Comparison of ENCODE assay signal across 25 cellular contexts in the genomic region with DNA sequence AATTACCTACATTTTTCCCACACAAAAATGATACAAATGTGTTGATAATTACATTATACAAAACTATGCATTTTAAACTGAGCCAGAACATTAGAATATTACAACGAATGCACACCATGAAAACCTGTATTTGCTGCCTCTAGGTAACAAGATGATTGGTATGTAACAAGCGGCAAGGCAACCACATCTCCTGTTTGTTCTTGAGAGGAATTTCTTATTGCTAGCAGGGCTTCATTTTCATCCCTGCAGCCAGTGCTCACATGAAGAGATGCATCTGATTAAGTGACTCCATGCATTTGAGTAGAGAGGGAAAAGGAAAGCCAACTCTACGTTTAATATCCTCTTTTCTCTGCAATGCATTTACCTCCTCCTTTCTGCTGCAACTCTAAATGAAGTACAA. TPM values are rescaled to one million over a fixed set of nuclear protein-coding genes. Genes with fewer than 3 reads are reported as not detected.
A peak's percentile ranks its signal among the peaks of the same experiment; 100 is the strongest.
DNase-seq lines count a peak whose midpoint lies in the region; ATAC-seq, FAIRE-seq and TF ChIP-seq lines count a peak whose summit lies in the region.
"Had no signal": no experiment of that assay in that cellular context is flagged by ENCODE, and none has a peak within 500 bp of the region (broad histone marks: within the 10 kb centered on the region; RNA-seq: fewer than 3 reads in every experiment).

No MANE protein-coding gene starts in this region.

- no peaks in the 10 kb centered on the region for H3K27me3 Mint-ChIP-seq in activated T-helper 17 cell treated with anti-CD3 and anti-CD28 coated beads, Interleukin-2, amount 50 U/mL, for 72 hours
- no peaks in the 10 kb centered on the region for H3K27me3 Mint-ChIP-seq in progenitor cell of endocrine pancreas
- H3K27me3 Mint-ChIP-seq: CD4-positive, alpha-beta memory T cell had no signal

- H3K9me3 ChIP-seq in kidney (ENCODE audit: control insufficient read depth in 1 of 2, low read length in 2 of 2), result no peaks in the 10 kb centered on the region
- H3K9me3 ChIP-seq: BLaER1 treated with 17β-estradiol and CSF1 and Interleukin-3, amounts not matched to agents 10 nM and 100 nM; Caco-2; HAP-1 had no signal

- no peaks in the 10 kb centered on the region for H3K36me3 ChIP-seq in kidney (ENCODE audit: control insufficient read depth in 1 of 2, insufficient read depth in 2 of 2, low read length in 2 of 2)
- H3K36me3 ChIP-seq: BLaER1 treated with 17β-estradiol and CSF1 and Interleukin-3, amounts not matched to agents 10 nM and 100 nM; HAP-1 had no signal

- FAIRE-seq in kidney (lab: Jason Lieb, UNC), result no peak
- FAIRE-seq: GM12891, HTR-8/SVneo had no signal

- H3K9ac ChIP-seq in kidney (ENCODE audit: low read length in 2 of 2), result peak overlapping the region in 1 of 2 donors; percentile 22
- H3K9ac ChIP-seq: BLaER1 treated with 17β-estradiol and CSF1 and Interleukin-3, amounts not matched to agents 10 nM and 100 nM had no signal

- H3K4me3 ChIP-seq in kidney (ENCODE audit: low read length in 2 of 2), result peak overlapping the region; percentile 4 to 40
- H3K4me3 ChIP-seq: BLaER1 treated with 17β-estradiol and CSF1 and Interleukin-3, amounts not matched to agents 10 nM and 100 nM; GM23338; HAP-1 had no signal

- H3K27ac ChIP-seq in kidney (ENCODE audit: low read depth in 2 of 2, low read length in 2 of 2), result peak overlapping the region; percentile 26 to 56
- H3K27ac ChIP-seq: BLaER1 treated with 17β-estradiol and CSF1 and Interleukin-3, amounts not matched to agents 10 nM and 100 nM had no signal

- intact Hi-C loops in kidney (cut with DNase I), result no loop called here

- DNase-seq in M059J (ENCODE audit: low read depth) (peak; percentile 49), kidney (no peak), renal cortical epithelial cell (ENCODE audit: low read depth) (peak; percentile 64), progenitor cell of endocrine pancreas (ENCODE audit: low spot score, unreplicated experiment) (no peak)
- DNase-seq: ACHN; Caco-2; CD4-positive, alpha-beta memory T cell; DMS 273 treated with DMSO at 0.1 percent for 48 hours; DMS79 treated with DMSO at 0.1 percent for 48 hours; KG1; NCI-H1105; NCI-H146; NCI-H2029; NCI-H2171 treated with DMSO at 0.1 percent for 48 hours; NCI-H526 treated with DMSO at 0.1 percent for 48 hours; OCI-M1; SHP77 treated with DMSO at 0.1 percent for 48 hours had no signal

- H3K27ac Mint-ChIP-seq in activated T-helper 17 cell treated with anti-CD3 and anti-CD28 coated beads, Interleukin-2, amount 50 U/mL, for 72 hours, result no peak overlapping the region
- no peak overlapping the region for H3K27ac Mint-ChIP-seq in progenitor cell of endocrine pancreas
- H3K27ac Mint-ChIP-seq: CD4-positive, alpha-beta memory T cell; GM23338 had no signal

- ATAC-seq in SK-N-SH treated with all-trans-retinoic acid at 6 μM for 48 hours (peak; percentile 51), GM18498 (IDR thresholded peaks at IDR 0.05; ENCODE audit: unreplicated experiment) (no peak)
- ATAC-seq in activated T-helper 17 cell treated with anti-CD3 and anti-CD28 coated beads, Interleukin-2, amount 50 U/mL, for 72 hours (replicated peaks), result no peak
- ATAC-seq: GM23338 had no signal

- H3K4me3 Mint-ChIP-seq in activated T-helper 17 cell treated with anti-CD3 and anti-CD28 coated beads, Interleukin-2, amount 50 U/mL, for 72 hours, result no peak overlapping the region
- no peak overlapping the region for H3K4me3 Mint-ChIP-seq in progenitor cell of endocrine pancreas (ENCODE audit: low read depth)
- H3K4me3 Mint-ChIP-seq: CD4-positive, alpha-beta memory T cell; GM23338 had no signal

- H3K9me3 Mint-ChIP-seq in activated T-helper 17 cell treated with anti-CD3 and anti-CD28 coated beads, Interleukin-2, amount 50 U/mL, for 72 hours, result no peaks in the 10 kb centered on the region
- no peaks in the 10 kb centered on the region for H3K9me3 Mint-ChIP-seq in progenitor cell of endocrine pancreas (ENCODE audit: low read depth)
- H3K9me3 Mint-ChIP-seq: CD4-positive, alpha-beta memory T cell; GM23338 had no signal

- H3K4me1 ChIP-seq in kidney (ENCODE audit: control insufficient read depth in 1 of 2, insufficient read depth in 1 of 2, low read depth in 1 of 2, low read length in 2 of 2), result peaks cover 12 to 16% of the 10 kb centered on the region in 2 donors
- H3K4me1 ChIP-seq: BLaER1 treated with 17β-estradiol and CSF1 and Interleukin-3, amounts not matched to agents 10 nM and 100 nM; Caco-2; HAP-1 had no signal

- TF ChIP-seq CTCF in kidney (IDR thresholded peaks at IDR 0.05; ENCODE audit: borderline replicate concordance, extremely low read depth, insufficient read depth) (no peak), progenitor cell of endocrine pancreas (IDR thresholded peaks at IDR 0.05; ENCODE audit: unreplicated experiment) (no peak)

- H3K36me3 Mint-ChIP-seq in activated T-helper 17 cell treated with anti-CD3 and anti-CD28 coated beads, Interleukin-2, amount 50 U/mL, for 72 hours (ENCODE audit: low read depth), result no peaks in the 10 kb centered on the region
- no peaks in the 10 kb centered on the region for H3K36me3 Mint-ChIP-seq in progenitor cell of endocrine pancreas (ENCODE audit: insufficient read depth)

- no peaks in the 10 kb centered on the region for H3K4me1 Mint-ChIP-seq in activated T-helper 17 cell treated with anti-CD3 and anti-CD28 coated beads, Interleukin-2, amount 50 U/mL, for 72 hours
- no peaks in the 10 kb centered on the region for H3K4me1 Mint-ChIP-seq in progenitor cell of endocrine pancreas (ENCODE audit: low read depth)
- H3K4me1 Mint-ChIP-seq: CD4-positive, alpha-beta memory T cell; GM23338 had no signal

TF ChIP-seq in SK-N-SH treated with all-trans-retinoic acid at 6 μM for 48 hours, 23 proteins besides CTCF, POLR2A, EP300 and RAD21:
- TF ChIP-seq TOX (CRISPR knock-in tag; IDR thresholded peaks at IDR 0.05; ENCODE audit: borderline replicate concordance) (no peak), ZFP30 (CRISPR knock-in tag; IDR thresholded peaks at IDR 0.05) (no peak), ESRRG (CRISPR knock-in tag; IDR thresholded peaks at IDR 0.05) (no peak), ZFP3 (CRISPR knock-in tag; IDR thresholded peaks at IDR 0.05) (no peak), ARNTL (CRISPR knock-in tag; IDR thresholded peaks at IDR 0.05; ENCODE audit: borderline replicate concordance, low read depth) (no peak), ZNF70 (CRISPR knock-in tag; IDR thresholded peaks at IDR 0.05) (no peak), TCF4 (CRISPR knock-in tag; IDR thresholded peaks at IDR 0.05; ENCODE audit: borderline replicate concordance) (no peak)
- TF ChIP-seq, protein P1, sequence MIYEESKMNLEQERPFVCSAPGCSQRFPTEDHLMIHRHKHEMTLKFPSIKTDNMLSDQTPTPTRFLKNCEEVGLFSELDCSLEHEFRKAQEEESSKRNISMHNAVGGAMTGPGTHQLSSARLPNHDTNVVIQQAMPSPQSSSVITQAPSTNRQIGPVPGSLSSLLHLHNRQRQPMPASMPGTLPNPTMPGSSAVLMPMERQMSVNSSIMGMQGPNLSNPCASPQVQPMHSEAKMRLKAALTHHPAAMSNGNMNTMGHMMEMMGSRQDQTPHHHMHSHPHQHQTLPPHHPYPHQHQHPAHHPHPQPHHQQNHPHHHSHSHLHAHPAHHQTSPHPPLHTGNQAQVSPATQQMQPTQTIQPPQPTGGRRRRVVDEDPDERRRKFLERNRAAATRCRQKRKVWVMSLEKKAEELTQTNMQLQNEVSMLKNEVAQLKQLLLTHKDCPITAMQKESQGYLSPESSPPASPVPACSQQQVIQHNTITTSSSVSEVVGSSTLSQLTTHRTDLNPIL (CRISPR knock-in tag; IDR thresholded peaks at IDR 0.05; ENCODE audit: low read depth), result no peak
- TF ChIP-seq, protein P2, sequence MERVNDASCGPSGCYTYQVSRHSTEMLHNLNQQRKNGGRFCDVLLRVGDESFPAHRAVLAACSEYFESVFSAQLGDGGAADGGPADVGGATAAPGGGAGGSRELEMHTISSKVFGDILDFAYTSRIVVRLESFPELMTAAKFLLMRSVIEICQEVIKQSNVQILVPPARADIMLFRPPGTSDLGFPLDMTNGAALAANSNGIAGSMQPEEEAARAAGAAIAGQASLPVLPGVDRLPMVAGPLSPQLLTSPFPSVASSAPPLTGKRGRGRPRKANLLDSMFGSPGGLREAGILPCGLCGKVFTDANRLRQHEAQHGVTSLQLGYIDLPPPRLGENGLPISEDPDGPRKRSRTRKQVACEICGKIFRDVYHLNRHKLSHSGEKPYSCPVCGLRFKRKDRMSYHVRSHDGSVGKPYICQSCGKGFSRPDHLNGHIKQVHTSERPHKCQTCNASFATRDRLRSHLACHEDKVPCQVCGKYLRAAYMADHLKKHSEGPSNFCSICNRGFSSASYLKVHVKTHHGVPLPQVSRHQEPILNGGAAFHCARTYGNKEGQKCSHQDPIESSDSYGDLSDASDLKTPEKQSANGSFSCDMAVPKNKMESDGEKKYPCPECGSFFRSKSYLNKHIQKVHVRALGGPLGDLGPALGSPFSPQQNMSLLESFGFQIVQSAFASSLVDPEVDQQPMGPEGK (CRISPR knock-in tag; IDR thresholded peaks at IDR 0.05; ENCODE audit: borderline replicate concordance), result no peak

RNA-seq across cellular contexts. Expression of gene FRMD3, which starts 36.6 kb away (rescaled TPM):
- 5.0 and 5.8 TPM in 2 replicates for total RNA-seq in M059J (2014; rRNA removed; shearing (Covaris generic))
- total RNA-seq in kidney, result 11.0 TPM
- 9.9 TPM for polyA plus RNA-seq in kidney (ENCODE audit: insufficient read depth, low read depth, low replicate concordance)
- total RNA-seq in renal cortical epithelial cell, result 1.0 and 3.5 TPM in 2 replicates
- under 1 TPM; 0.17 to 0.82 TPM for total RNA-seq in activated T-helper 17 cell treated with anti-CD3 and anti-CD28 coated beads, Interleukin-2, amount 50 U/mL, for 72 hours
- 0.65 and 0.73 TPM in 2 replicates for total RNA-seq in progenitor cell of endocrine pancreas
- total RNA-seq: Caco-2 had no signal

Comparison
In these comparisons a context has a peak if more than half of its experiments do, and no peak if none do; other contexts are left out.
1. DNase-seq: peak in M059J (single experiment) and renal cortical epithelial cell (single experiment); none in kidney (single experiment) and progenitor cell of endocrine pancreas (single experiment).